Comparison of ENCODE assay signal across 7 cellular contexts in the genomic region with DNA sequence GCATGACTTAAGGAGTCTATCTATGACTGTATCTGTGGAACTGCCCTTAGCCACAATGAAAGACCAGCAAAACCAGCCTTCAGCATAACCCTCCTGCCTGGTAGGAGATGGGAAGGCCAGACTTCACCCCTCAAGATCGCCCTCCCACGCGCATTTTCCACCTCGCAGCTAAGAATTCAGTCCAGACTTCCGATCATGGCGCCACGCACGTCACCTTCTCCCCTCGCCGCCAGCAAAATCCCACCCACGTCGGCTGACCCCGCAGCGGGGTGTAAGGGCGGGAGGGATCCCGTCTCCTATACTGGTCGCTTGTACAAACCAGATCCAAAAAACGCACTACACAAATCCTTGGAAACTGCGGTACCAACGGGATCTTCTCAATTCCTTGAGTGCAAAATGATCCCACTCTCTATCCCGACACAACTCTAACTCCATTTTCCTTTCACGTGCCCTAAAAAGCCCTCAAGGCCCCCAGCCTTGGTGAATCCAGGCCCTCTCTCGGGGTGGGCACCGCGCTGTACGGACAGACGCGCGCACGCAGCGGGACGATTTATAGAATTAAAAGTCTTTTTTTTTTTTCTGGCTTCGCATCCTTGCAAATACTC. TPM values are rescaled to one million over a fixed set of nuclear protein-coding genes. Genes with fewer than 3 reads are reported as not detected.
A peak's percentile ranks its signal among the peaks of the same experiment; 100 is the strongest.
DNase-seq lines count a peak whose midpoint lies in the region; ATAC-seq and FAIRE-seq lines count a peak whose summit lies in the region.

No MANE protein-coding gene starts in this region.

- ATAC-seq in naive B cell (ENCODE audit: low read depth in 2 of 2), result peak; percentile 5
- ATAC-seq in stimulated activated naive B cell treated with anti-CD40 and anti-IgM and Interleukin-4, amounts not matched to agents 10 μg/mL and 1 μg/mL and 100 μg/mL, for 72 hours (replicated peaks), result peak; percentile 21 to 33
- ATAC-seq in HG03565 (IDR thresholded peaks at IDR 0.05; ENCODE audit: unreplicated experiment), result no peak

- DNase-seq in GM19239 (ENCODE audit: insufficient read length, low spot score), result no peak
- DNase-seq in NCI-H82 (lab: John Stamatoyannopoulos, UW), result peak; percentile 83
- DNase-seq in activated T-helper 1 cell treated with anti-CD3 and anti-CD28 coated beads, Interleukin-12 subunit alpha, Interleukin-12 subunit beta, Interleukin-2, Interleukin-4 antibody, amounts not matched to agents 30 ng/mL and 10 ng/mL and 1 ng/mL, durations not matched to agents 14 hours and 24 hours and 36 hours (ENCODE audit: low spot score), result peak; percentile 1
- peak; percentile 66 for DNase-seq in fibroblast of gingiva (ENCODE audit: low read depth)
- peak; percentile 28 for DNase-seq in naive B cell
- DNase-seq in stimulated activated naive B cell treated with anti-CD40 and anti-IgM and Interleukin-4, amounts not matched to agents 10 μg/mL and 1 μg/mL and 100 μg/mL, for 72 hours, result peak; percentile 29

- H3K27ac Mint-ChIP-seq in activated T-helper 1 cell treated with anti-CD3 and anti-CD28 coated beads, Interleukin-12 subunit alpha, Interleukin-12 subunit beta, Interleukin-2, Interleukin-4 antibody, amounts not matched to agents 30 ng/mL and 10 ng/mL and 1 ng/mL, durations not matched to agents 14 hours and 24 hours and 36 hours, result peak overlapping the region; percentile 81
- H3K27ac Mint-ChIP-seq in naive B cell, result peak overlapping the region; percentile 89 to 97 (median 93)
- peak overlapping the region; percentile 88 for H3K27ac Mint-ChIP-seq in stimulated activated naive B cell treated with anti-CD40 and anti-IgM and Interleukin-4, amounts not matched to agents 10 μg/mL and 1 μg/mL and 100 μg/mL, for 72 hours

- peaks cover 31% of the 10 kb centered on the region for H3K4me1 Mint-ChIP-seq in activated T-helper 1 cell treated with anti-CD3 and anti-CD28 coated beads, Interleukin-12 subunit alpha, Interleukin-12 subunit beta, Interleukin-2, Interleukin-4 antibody, amounts not matched to agents 30 ng/mL and 10 ng/mL and 1 ng/mL, durations not matched to agents 14 hours and 24 hours and 36 hours (ENCODE audit: low read depth)
- H3K4me1 Mint-ChIP-seq in naive B cell, result peaks cover 16 to 30% (median 28%) of the 10 kb centered on the region in 3 donors
- peaks cover 11 to 26% of the 10 kb centered on the region in 2 donors for H3K4me1 Mint-ChIP-seq in stimulated activated naive B cell treated with anti-CD40 and anti-IgM and Interleukin-4, amounts not matched to agents 10 μg/mL and 1 μg/mL and 100 μg/mL, for 72 hours

- H3K27me3 Mint-ChIP-seq in activated T-helper 1 cell treated with anti-CD3 and anti-CD28 coated beads, Interleukin-12 subunit alpha, Interleukin-12 subunit beta, Interleukin-2, Interleukin-4 antibody, amounts not matched to agents 30 ng/mL and 10 ng/mL and 1 ng/mL, durations not matched to agents 14 hours and 24 hours and 36 hours (ENCODE audit: insufficient read depth), result no peaks in the 10 kb centered on the region
- H3K27me3 Mint-ChIP-seq in naive B cell, result no peaks in the 10 kb centered on the region
- no peaks in the 10 kb centered on the region for H3K27me3 Mint-ChIP-seq in stimulated activated naive B cell treated with anti-CD40 and anti-IgM and Interleukin-4, amounts not matched to agents 10 μg/mL and 1 μg/mL and 100 μg/mL, for 72 hours

- no peaks in the 10 kb centered on the region for H3K9me3 Mint-ChIP-seq in activated T-helper 1 cell treated with anti-CD3 and anti-CD28 coated beads, Interleukin-12 subunit alpha, Interleukin-12 subunit beta, Interleukin-2, Interleukin-4 antibody, amounts not matched to agents 30 ng/mL and 10 ng/mL and 1 ng/mL, durations not matched to agents 14 hours and 24 hours and 36 hours
- no peaks in the 10 kb centered on the region for H3K9me3 Mint-ChIP-seq in naive B cell
- no peaks in the 10 kb centered on the region for H3K9me3 Mint-ChIP-seq in stimulated activated naive B cell treated with anti-CD40 and anti-IgM and Interleukin-4, amounts not matched to agents 10 μg/mL and 1 μg/mL and 100 μg/mL, for 72 hours

- FAIRE-seq in GM19239 (lab: Jason Lieb, UNC), result peak; percentile 26

- intact Hi-C loops in activated T-helper 1 cell treated with anti-CD3 and anti-CD28 coated beads, Interleukin-12 subunit alpha, Interleukin-12 subunit beta, Interleukin-2, Interleukin-4 antibody, amounts not matched to agents 30 ng/mL and 10 ng/mL and 1 ng/mL, durations not matched to agents 14 hours and 24 hours and 36 hours (cut with micrococcal nuclease), result loop anchor here (1.0 to 10.0 kb wide), 7 partner anchors 78 to 1258 kb away; a partner anchor contains a TSS

- peaks cover 3% of the 10 kb centered on the region for H3K36me3 Mint-ChIP-seq in activated T-helper 1 cell treated with anti-CD3 and anti-CD28 coated beads, Interleukin-12 subunit alpha, Interleukin-12 subunit beta, Interleukin-2, Interleukin-4 antibody, amounts not matched to agents 30 ng/mL and 10 ng/mL and 1 ng/mL, durations not matched to agents 14 hours and 24 hours and 36 hours (ENCODE audit: low read depth)
- no peaks in the 10 kb centered on the region for H3K36me3 Mint-ChIP-seq in naive B cell
- no peaks in the 10 kb centered on the region for H3K36me3 Mint-ChIP-seq in stimulated activated naive B cell treated with anti-CD40 and anti-IgM and Interleukin-4, amounts not matched to agents 10 μg/mL and 1 μg/mL and 100 μg/mL, for 72 hours

- peak overlapping the region; percentile 99 for H3K4me3 Mint-ChIP-seq in activated T-helper 1 cell treated with anti-CD3 and anti-CD28 coated beads, Interleukin-12 subunit alpha, Interleukin-12 subunit beta, Interleukin-2, Interleukin-4 antibody, amounts not matched to agents 30 ng/mL and 10 ng/mL and 1 ng/mL, durations not matched to agents 14 hours and 24 hours and 36 hours
- H3K4me3 Mint-ChIP-seq in naive B cell, result peak overlapping the region; percentile 95 to 100 (median 98)
- H3K4me3 Mint-ChIP-seq in stimulated activated naive B cell treated with anti-CD40 and anti-IgM and Interleukin-4, amounts not matched to agents 10 μg/mL and 1 μg/mL and 100 μg/mL, for 72 hours, result peak overlapping the region; percentile 89 to 97

RNA-seq across cellular contexts. Expression of a gene that starts 1.0 kb away (rescaled TPM):
- total RNA-seq in activated T-helper 1 cell treated with anti-CD3 and anti-CD28 coated beads, Interleukin-12 subunit alpha, Interleukin-12 subunit beta, Interleukin-2, Interleukin-4 antibody, amounts not matched to agents 30 ng/mL and 10 ng/mL and 1 ng/mL, durations not matched to agents 14 hours and 24 hours and 36 hours, result 5.5 and 6.1 TPM in 2 replicates
- 1 to 10 TPM; 1.8 to 5.7 (median 3.1) TPM for polyA plus RNA-seq in naive B cell (ENCODE audit: low read depth in 6 of 6)
